Comparison of ENCODE assay signal across 8 cellular contexts in the genomic region with DNA sequence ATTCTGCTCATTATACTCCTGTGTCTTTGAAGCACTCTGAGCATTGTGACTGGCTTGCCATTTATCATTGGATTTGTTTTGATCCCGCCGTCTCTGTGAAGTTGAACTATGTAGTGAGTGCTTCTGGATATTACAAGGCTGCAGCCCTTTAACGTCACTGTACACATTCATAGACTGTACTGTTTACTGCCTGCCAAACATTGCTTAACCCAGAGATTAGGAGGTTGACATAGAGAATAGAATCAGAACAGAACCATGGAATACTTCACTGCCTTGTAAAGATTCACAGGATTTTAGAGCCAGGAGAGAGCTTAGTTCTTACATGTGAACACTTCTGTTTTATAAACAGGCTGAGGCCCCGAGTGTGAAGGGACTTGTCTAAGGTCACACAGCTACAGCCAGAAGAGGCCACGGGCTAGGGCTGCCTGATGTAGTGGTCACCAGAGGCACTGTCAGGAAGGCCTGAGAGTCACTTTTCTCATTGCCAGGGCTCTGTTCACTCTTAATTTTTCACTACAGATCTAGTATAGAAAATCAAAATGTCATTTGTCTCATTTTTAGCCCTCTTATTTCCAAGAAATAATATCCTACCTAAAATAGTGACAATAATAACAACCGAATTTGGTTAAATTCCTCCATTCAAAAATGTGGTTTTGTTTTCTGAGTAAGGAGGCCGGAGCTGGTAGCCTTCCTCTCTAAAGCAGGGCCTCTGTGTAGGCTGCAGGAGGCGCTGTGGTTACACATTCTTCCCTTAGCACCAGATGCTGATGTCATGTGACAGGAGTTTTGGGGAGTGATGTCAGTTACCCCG.
DNase-seq lines count a peak whose midpoint lies in the region; ATAC-seq and TF ChIP-seq lines count a peak whose summit lies in the region.

No MANE protein-coding gene starts in this region.

- no peaks in the 10 kb centered on the region for H3K9me3 Mint-ChIP-seq in activated CD4-positive, alpha-beta memory T cell treated with anti-CD3 and anti-CD28 coated beads for 36 hours
- no peaks in the 10 kb centered on the region for H3K9me3 Mint-ChIP-seq in naive thymus-derived CD8-positive, alpha-beta T cell
- no peaks in the 10 kb centered on the region for H3K9me3 Mint-ChIP-seq in type B pancreatic cell

- intact Hi-C loops in activated CD4-positive, alpha-beta memory T cell treated with anti-CD3 and anti-CD28 coated beads for 36 hours (cut with micrococcal nuclease), result loop anchor here (1.0 to 5.0 kb wide), 2 partner anchors 54 to 138 kb away; partner anchors contain the start of gene HS6ST1
- intact Hi-C loops in esophagus muscularis mucosa (cut with DNase I), result loop anchor here (2.0 kb wide), 2 partner anchors 54 to 142 kb away; no protein-coding TSS in a partner anchor

- POLR2A ChIA-PET in activated CD4-positive, alpha-beta memory T cell treated with anti-CD3 and anti-CD28 coated beads for 36 hours (lab: Charles Lee), result no interaction called here
- POLR2A ChIA-PET in naive thymus-derived CD8-positive, alpha-beta T cell (lab: Charles Lee), result no interaction called here

- no peaks in the 10 kb centered on the region for H3K9me3 ChIP-seq in BLaER1 treated with 17β-estradiol and CSF1 and Interleukin-3, amounts not matched to agents 10 nM and 100 nM (replicated peaks in 1 of 11)
- H3K9me3 ChIP-seq in esophagus muscularis mucosa, result no peaks in the 10 kb centered on the region

- peak; percentile 79 to 90 (median 83) for TF ChIP-seq CTCF in esophagus muscularis mucosa (IDR thresholded peaks at IDR 0.05)
- TF ChIP-seq CTCF in type B pancreatic cell (conservative IDR thresholded peaks at IDR 0.05), result peak; percentile 82

- 36% methylated on average over 9 of the region's 9 CpGs for WGBS in esophagus muscularis mucosa

- H3K36me3 ChIP-seq in BLaER1 treated with 17β-estradiol and CSF1 and Interleukin-3, amounts not matched to agents 10 nM and 100 nM, result peaks cover 87 to 100% (median 96%) of the 10 kb centered on the region in 11 experiments
- H3K36me3 ChIP-seq in esophagus muscularis mucosa, result peaks cover 39 to 88% (median 70%) of the 10 kb centered on the region in 4 donors

- TF ChIP-seq POLR2A in esophagus muscularis mucosa (IDR thresholded peaks at IDR 0.05; ENCODE audit: low read depth), result no peak

- no peak overlapping the region for H3K4me3 ChIP-seq in BLaER1 treated with 17β-estradiol and CSF1 and Interleukin-3, amounts not matched to agents 10 nM and 100 nM
- no peak overlapping the region for H3K4me3 ChIP-seq in esophagus muscularis mucosa

- peaks cover 60% of the 10 kb centered on the region for H3K36me3 Mint-ChIP-seq in activated CD4-positive, alpha-beta memory T cell treated with anti-CD3 and anti-CD28 coated beads for 36 hours
- H3K36me3 Mint-ChIP-seq in naive thymus-derived CD8-positive, alpha-beta T cell, result peaks cover 18 to 99% (median 43%) of the 10 kb centered on the region in 3 donors
- peaks cover 30% of the 10 kb centered on the region for H3K36me3 Mint-ChIP-seq in type B pancreatic cell

- H3K27ac ChIP-seq in BLaER1 treated with 17β-estradiol and CSF1 and Interleukin-3, amounts not matched to agents 10 nM and 100 nM, result no peak overlapping the region
- H3K27ac ChIP-seq in esophagus muscularis mucosa (replicated peaks in 1 of 4), result peak overlapping the region in 3 of 4 donors; percentile 54 to 74 (median 63)

- H3K4me3 Mint-ChIP-seq in activated CD4-positive, alpha-beta memory T cell treated with anti-CD3 and anti-CD28 coated beads for 36 hours, result no peak overlapping the region
- no peak overlapping the region for H3K4me3 Mint-ChIP-seq in naive thymus-derived CD8-positive, alpha-beta T cell
- H3K4me3 Mint-ChIP-seq in type B pancreatic cell, result no peak overlapping the region

- peak; percentile 68 for ATAC-seq in GM19351 (IDR thresholded peaks at IDR 0.05; ENCODE audit: unreplicated experiment)
- ATAC-seq in naive thymus-derived CD8-positive, alpha-beta T cell, result peak; percentile 64 to 86

- H3K27me3 Mint-ChIP-seq in activated CD4-positive, alpha-beta memory T cell treated with anti-CD3 and anti-CD28 coated beads for 36 hours, result no peaks in the 10 kb centered on the region
- H3K27me3 Mint-ChIP-seq in naive thymus-derived CD8-positive, alpha-beta T cell, result no peaks in the 10 kb centered on the region
- no peaks in the 10 kb centered on the region for H3K27me3 Mint-ChIP-seq in type B pancreatic cell

- CTCF ChIA-PET in activated CD4-positive, alpha-beta memory T cell treated with anti-CD3 and anti-CD28 coated beads for 36 hours (lab: Charles Lee), result interaction anchor here (0.5 to 1.4 kb wide), 4 partner anchors 55 to 775 kb away, joined by 3 to 4 read pairs (median 4); no protein-coding TSS in a partner anchor

- peak overlapping the region in 6 of 11 experiments; percentile 26 to 62 (median 44); a peak in 9 of 22 replicates for H3K4me2 ChIP-seq in BLaER1 treated with 17β-estradiol and CSF1 and Interleukin-3, amounts not matched to agents 10 nM and 100 nM

- H3K27me3 ChIP-seq in BLaER1 treated with 17β-estradiol and CSF1 and Interleukin-3, amounts not matched to agents 10 nM and 100 nM, result no peaks in the 10 kb centered on the region
- no peaks in the 10 kb centered on the region for H3K27me3 ChIP-seq in esophagus muscularis mucosa

- no peak for TF ChIP-seq EP300 in esophagus muscularis mucosa (IDR thresholded peaks at IDR 0.05)

- peaks cover 0 to 22% (median 15%) of the 10 kb centered on the region in 10 experiments; a peak in 15 of 20 replicates for H3K4me1 ChIP-seq in BLaER1 treated with 17β-estradiol and CSF1 and Interleukin-3, amounts not matched to agents 10 nM and 100 nM
- H3K4me1 ChIP-seq in esophagus muscularis mucosa, result peaks cover 5 to 12% (median 9%) of the 10 kb centered on the region in 4 donors

- H3K9ac ChIP-seq in BLaER1 treated with 17β-estradiol and CSF1 and Interleukin-3, amounts not matched to agents 10 nM and 100 nM, result peak overlapping the region in 2 of 11 experiments; percentile 14 to 44; a peak in 3 of 22 replicates

- H3K27ac Mint-ChIP-seq in activated CD4-positive, alpha-beta memory T cell treated with anti-CD3 and anti-CD28 coated beads for 36 hours, result no peak overlapping the region
- H3K27ac Mint-ChIP-seq in naive thymus-derived CD8-positive, alpha-beta T cell, result peak overlapping the region in 2 of 10 donors; percentile 5 to 79
- no peak overlapping the region for H3K27ac Mint-ChIP-seq in type B pancreatic cell

- DNase-seq in NCI-H1092 (lab: John Stamatoyannopoulos, UW), result peak; percentile 3
- peak; percentile 63 for DNase-seq in activated CD4-positive, alpha-beta memory T cell treated with anti-CD3 and anti-CD28 coated beads for 36 hours
- DNase-seq in esophagus muscularis mucosa (ENCODE audit: extremely low spot score), result no peak
- DNase-seq in naive thymus-derived CD8-positive, alpha-beta T cell, result peak in 9 of 10 donors; percentile 9 to 65 (median 26)
- DNase-seq in type B pancreatic cell (ENCODE audit: extremely low spot score, unreplicated experiment), result no peak
- DNase-seq in NCI-H187 treated with DMSO at 0.1 percent for 48 hours (lab: John Stamatoyannopoulos, UW), result no peak

- no peaks in the 10 kb centered on the region; a peak in 4 of 22 replicates for H4K20me1 ChIP-seq in BLaER1 treated with 17β-estradiol and CSF1 and Interleukin-3, amounts not matched to agents 10 nM and 100 nM

- peaks cover 4% of the 10 kb centered on the region for H3K4me1 Mint-ChIP-seq in activated CD4-positive, alpha-beta memory T cell treated with anti-CD3 and anti-CD28 coated beads for 36 hours (ENCODE audit: low read depth)
- peaks cover 0 to 3% (median 1%) of the 10 kb centered on the region in 4 donors for H3K4me1 Mint-ChIP-seq in naive thymus-derived CD8-positive, alpha-beta T cell
- H3K4me1 Mint-ChIP-seq in type B pancreatic cell (ENCODE audit: unreplicated experiment), result peaks cover 5% of the 10 kb centered on the region

Comparison
In these comparisons a context has a peak if more than half of its experiments do, and no peak if none do; other contexts are left out.
1. H3K27ac ChIP-seq: peak in esophagus muscularis mucosa (3 of 4); none in BLaER1 treated with 17β-estradiol and CSF1 and Interleukin-3, amounts not matched to agents 10 nM and 100 nM (0 of 11).
2. DNase-seq: peak in NCI-H1092 (single experiment), activated CD4-positive, alpha-beta memory T cell treated with anti-CD3 and anti-CD28 coated beads for 36 hours (single experiment) and naive thymus-derived CD8-positive, alpha-beta T cell (9 of 10); none in esophagus muscularis mucosa (single experiment), type B pancreatic cell (single experiment) and NCI-H187 treated with DMSO at 0.1 percent for 48 hours (single experiment).